In genomic region chr11:125345706-125346561, GRCh38 we compare ENCODE assay signal across 8 cellular contexts.
DNase-seq lines count a peak whose midpoint lies in the region; ATAC-seq, FAIRE-seq and TF ChIP-seq lines count a peak whose summit lies in the region.

No MANE protein-coding gene starts in this region.

- peaks cover 0 to 4% (median 0%) of the 10 kb centered on the region in 4 donors for H3K4me1 ChIP-seq in liver (ENCODE audit: control insufficient read depth in 4 of 4, insufficient read depth in 4 of 4, low read length in 3 of 4)

- no peaks in the 10 kb centered on the region for H3K9me3 ChIP-seq in liver (ENCODE audit: control insufficient read depth in 4 of 4, low read length in 3 of 4)

- no peak overlapping the region for H3K4me3 ChIP-seq in liver (ENCODE audit: low read depth in 1 of 3, low read length in 3 of 3)

- H3K27me3 ChIP-seq in liver (ENCODE audit: control insufficient read depth in 4 of 4, insufficient read depth in 4 of 4, low read length in 3 of 4) = peaks cover 0 to 2% (median 0%) of the 10 kb centered on the region in 4 donors

- WGBS in liver = 21% methylated on average over 18 of the region's 18 CpGs

- FAIRE-seq in A204.1 (lab: Jason Lieb, UNC) = peak; percentile 60

- H3K9ac ChIP-seq in liver (ENCODE audit: low read depth in 1 of 2, low read length in 2 of 2) = no peak overlapping the region

- DNase-seq in NCI-H1105 (lab: John Stamatoyannopoulos, UW) = peak; percentile 57
- peak; percentile 59 for DNase-seq in dedifferentiated amniotic fluid mesenchymal stem cell (ENCODE audit: extremely low spot score)
- peak; percentile 16 for DNase-seq in stimulated activated CD8-positive, alpha-beta memory T cell treated with anti-CD3 and anti-CD28 coated beads, Interleukin-4, amount 100 ng/mL, for 24 hours (ENCODE audit: low read depth)

- TF ChIP-seq CTCF in GM12872 (IDR thresholded peaks at IDR 0.05; ENCODE audit: insufficient read depth, low read depth, low read length) (peak; percentile 71), VCaP (conservative IDR thresholded peaks at IDR 0.05) (peak; percentile 97), liver (IDR thresholded peaks at IDR 0.05; ENCODE audit: low read depth, low read length, missing input control) (peak; percentile 87)

- H3K36me3 ChIP-seq in liver (ENCODE audit: control insufficient read depth in 4 of 4, insufficient read depth in 3 of 4, low read depth in 1 of 4, low read length in 3 of 4) = no peaks in the 10 kb centered on the region

- TF ChIP-seq RAD21 in liver (IDR thresholded peaks at IDR 0.05) = peak; percentile 86 to 87

- ATAC-seq in GM19452 (IDR thresholded peaks at IDR 0.05; ENCODE audit: unreplicated experiment) = no peak

- H3K27ac ChIP-seq in VCaP (no peak overlapping the region), liver (ENCODE audit: low read depth in 1 of 2, low read length in 2 of 2) (no peak overlapping the region)

TF ChIP-seq in liver, 16 proteins besides CTCF, POLR2A, EP300 and RAD21:
- TF ChIP-seq FOXA2 (IDR thresholded peaks at IDR 0.05) (no peak), MAX (IDR thresholded peaks at IDR 0.05) (no peak), ATF3 (IDR thresholded peaks at IDR 0.05) (no peak), JUND (IDR thresholded peaks at IDR 0.05) (no peak), GABPA (IDR thresholded peaks at IDR 0.05 in 1 of 2, conservative IDR thresholded peaks at IDR 0.05 in 1 of 2) (no peak), HNF4A (conservative IDR thresholded peaks at IDR 0.05) (peak in 1 of 2 donors; percentile 9), HNF4G (IDR thresholded peaks at IDR 0.05) (peak; percentile 10), NR2F2 (IDR thresholded peaks at IDR 0.05) (peak; percentile 9), TAF1 (conservative IDR thresholded peaks at IDR 0.05) (no peak), EGR1 (IDR thresholded peaks at IDR 0.05; ENCODE audit: low read depth in 2 of 2) (no peak), ZBTB33 (IDR thresholded peaks at IDR 0.05) (no peak), FOXA1 (IDR thresholded peaks at IDR 0.05) (peak; percentile 23), YY1 (IDR thresholded peaks at IDR 0.05) (no peak), REST (IDR thresholded peaks at IDR 0.05) (no peak)
TF ChIP-seq in liver: peak in this region for 4.
